18 cellular contexts compared by ENCODE assay signal in genomic region chr17:16925461-16926060, GRCh38. TPM values are rescaled to one million over a fixed set of nuclear protein-coding genes. Genes with fewer than 3 reads are reported as not detected.
"Had no signal": no experiment of that assay in that cellular context is flagged by ENCODE, and none has a peak within 500 bp of the region (broad histone marks: within the 10 kb centered on the region; RNA-seq: fewer than 3 reads in every experiment).

No MANE protein-coding gene starts in this region.

- H3K4me1 Mint-ChIP-seq: activated CD4-positive, alpha-beta T cell treated with anti-CD3 and anti-CD28 coated beads, Interleukin-2, amount 10 ng/mL, durations not matched to agents 24 days and 14 days; stimulated activated effector memory CD8-positive, alpha-beta T cell treated with anti-CD3 and anti-CD28 coated beads, Interleukin-12 subunit alpha, Interleukin-12 subunit beta, amount 100 ng/mL, for 72 hours had no signal

- H3K27me3 Mint-ChIP-seq: activated CD4-positive, alpha-beta T cell treated with anti-CD3 and anti-CD28 coated beads, Interleukin-2, amount 10 ng/mL, durations not matched to agents 24 days and 14 days; naive thymus-derived CD4-positive, alpha-beta T cell had no signal

- H3K27me3 ChIP-seq: breast epithelium, heart right ventricle, neutrophil, SJSA1 had no signal

- DNase-seq: activated CD4-positive, alpha-beta T cell treated with anti-CD3 and anti-CD28 coated beads, Interleukin-2, amount 10 ng/mL, durations not matched to agents 24 days and 14 days; activated gamma-delta T cell treated with Interleukin-2 at 50 U/mL for 16 hours; activated T-cell treated with anti-CD3 and anti-CD28 coated beads, Interleukin-2, amount 50 U/mL, for 1 hour; foreskin melanocyte; heart right ventricle; naive thymus-derived CD4-positive, alpha-beta T cell; right cardiac atrium; small intestine; substantia nigra; T-helper 9 cell had no signal

- H3K4me3 ChIP-seq: breast epithelium, heart right ventricle, SJSA1 had no signal

- H3K4me3 Mint-ChIP-seq: activated CD4-positive, alpha-beta T cell treated with anti-CD3 and anti-CD28 coated beads, Interleukin-2, amount 10 ng/mL, durations not matched to agents 24 days and 14 days; naive thymus-derived CD4-positive, alpha-beta T cell; stimulated activated effector memory CD8-positive, alpha-beta T cell treated with anti-CD3 and anti-CD28 coated beads, Interleukin-12 subunit alpha, Interleukin-12 subunit beta, amount 100 ng/mL, for 72 hours; type B pancreatic cell had no signal

- H3K36me3 Mint-ChIP-seq: naive thymus-derived CD4-positive, alpha-beta T cell; stimulated activated effector memory CD8-positive, alpha-beta T cell treated with anti-CD3 and anti-CD28 coated beads, Interleukin-12 subunit alpha, Interleukin-12 subunit beta, amount 100 ng/mL, for 72 hours; type B pancreatic cell had no signal

- H3K36me3 ChIP-seq: breast epithelium, heart right ventricle, neutrophil, SJSA1 had no signal

- H3K27ac ChIP-seq: breast epithelium, heart right ventricle, neutrophil, SJSA1 had no signal

- H3K4me1 ChIP-seq: breast epithelium, heart right ventricle, SJSA1 had no signal

- H3K9me3 Mint-ChIP-seq: activated CD4-positive, alpha-beta T cell treated with anti-CD3 and anti-CD28 coated beads, Interleukin-2, amount 10 ng/mL, durations not matched to agents 24 days and 14 days; naive thymus-derived CD4-positive, alpha-beta T cell; stimulated activated effector memory CD8-positive, alpha-beta T cell treated with anti-CD3 and anti-CD28 coated beads, Interleukin-12 subunit alpha, Interleukin-12 subunit beta, amount 100 ng/mL, for 72 hours; type B pancreatic cell had no signal

- ATAC-seq: heart right ventricle; naive thymus-derived CD4-positive, alpha-beta T cell; right cardiac atrium; stimulated activated effector memory CD8-positive, alpha-beta T cell treated with anti-CD3 and anti-CD28 coated beads, Interleukin-12 subunit alpha, Interleukin-12 subunit beta, amount 100 ng/mL, for 72 hours had no signal

- H3K9me3 ChIP-seq: breast epithelium, heart right ventricle, neutrophil, SJSA1 had no signal

- H3K27ac Mint-ChIP-seq: activated CD4-positive, alpha-beta T cell treated with anti-CD3 and anti-CD28 coated beads, Interleukin-2, amount 10 ng/mL, durations not matched to agents 24 days and 14 days; naive thymus-derived CD4-positive, alpha-beta T cell; type B pancreatic cell had no signal

RNA-seq across cellular contexts. Expression of gene TNFRSF13B, which starts 46.4 kb away (rescaled TPM):
- total RNA-seq: activated CD4-positive, alpha-beta T cell treated with anti-CD3 and anti-CD28 coated beads, Interleukin-2, amount 10 ng/mL, durations not matched to agents 24 days and 14 days; aorta; endothelial cell of umbilical vein; heart right ventricle; lower leg skin; right cardiac atrium; SJSA1 had no signal
- polyA plus RNA-seq: aorta, endothelial cell of umbilical vein, heart right ventricle, right cardiac atrium had no signal
